In genomic region chr7:106064836-106065559, GRCh38 we compare ENCODE assay signal across 8 cellular contexts. TPM values are rescaled to one million over a fixed set of nuclear protein-coding genes. Genes with fewer than 3 reads are reported as not detected.
DNase-seq lines count a peak whose midpoint lies in the region; ATAC-seq, FAIRE-seq and TF ChIP-seq lines count a peak whose summit lies in the region.

No MANE protein-coding gene starts in this region.

- DNase-seq in SIG-M5 treated with dmso at 0.1 percent for 504 hours (lab: John Stamatoyannopoulos, UW; ENCODE audit: unreplicated experiment): peak; percentile 29
- no peak for DNase-seq in SIG-M5 (lab: John Stamatoyannopoulos, UW)
- DNase-seq in SW480 (ENCODE audit: low spot score): peak; percentile 99
- DNase-seq in frontal cortex (ENCODE audit: low spot score in 2 of 2): peak; percentile 43 to 75
- peak; percentile 84 to 90 (median 86) for DNase-seq in ovary
- no peak for DNase-seq in CD4-positive, alpha-beta memory T cell

- CTCF ChIA-PET in CD4-positive, alpha-beta memory T cell (lab: Charles Lee; ENCODE audit: partially characterized antibody): interaction anchor here (1.9 to 13.5 kb wide), 2 partner anchors 9 to 94 kb away, joined by 5 to 423 read pairs; no protein-coding TSS in a partner anchor

- no peak for TF ChIP-seq EP300 in ovary (IDR thresholded peaks at IDR 0.05)

- H3K9me3 ChIP-seq in ovary: no peaks in the 10 kb centered on the region
- H3K9me3 ChIP-seq in CD4-positive, alpha-beta memory T cell (ENCODE audit: control insufficient read depth in 1 of 2, low read length in 2 of 2): no peaks in the 10 kb centered on the region

- H3K36me3 Mint-ChIP-seq in CD4-positive, alpha-beta memory T cell: no peaks in the 10 kb centered on the region

- peaks cover 15% of the 10 kb centered on the region for H3K4me1 ChIP-seq in ovary (ENCODE audit: insufficient read depth)
- H3K4me1 ChIP-seq in CD4-positive, alpha-beta memory T cell (ENCODE audit: insufficient read depth, low read length): peaks cover 2% of the 10 kb centered on the region

- peak overlapping the region; percentile 7 for H3K4me3 ChIP-seq in ovary
- no peak overlapping the region for H3K4me3 ChIP-seq in CD4-positive, alpha-beta memory T cell (ENCODE audit: low read length in 2 of 2)

- no peak overlapping the region for H3K27ac Mint-ChIP-seq in CD4-positive, alpha-beta memory T cell

- no peak for FAIRE-seq in frontal cortex (lab: Jason Lieb, UNC)

- no peaks in the 10 kb centered on the region for H3K27me3 ChIP-seq in ovary
- no peaks in the 10 kb centered on the region for H3K27me3 ChIP-seq in CD4-positive, alpha-beta memory T cell (ENCODE audit: insufficient read depth, low read length)

- TF ChIP-seq CTCF in ovary (IDR thresholded peaks at IDR 0.05): no peak

- WGBS in ovary, 3 donors: 13 to 20% (median 20%) methylated on average over 12 of the region's 12 CpGs

- intact Hi-C loops in ovary (cut with DNase I): loop anchor here in 1 of 4 donors (5.0 kb wide), 1 partner anchor 42 kb away; no protein-coding TSS in a partner anchor
- intact Hi-C loops in CD4-positive, alpha-beta memory T cell (cut with micrococcal nuclease): no loop called here

- ATAC-seq in GM21515 (IDR thresholded peaks at IDR 0.05; ENCODE audit: unreplicated experiment) (no peak), HG02642 (IDR thresholded peaks at IDR 0.05; ENCODE audit: poor library complexity, unreplicated experiment) (no peak)

- no peaks in the 10 kb centered on the region for H3K36me3 ChIP-seq in ovary
- no peaks in the 10 kb centered on the region for H3K36me3 ChIP-seq in CD4-positive, alpha-beta memory T cell (ENCODE audit: insufficient read depth, low read length)

- H3K4me3 Mint-ChIP-seq in CD4-positive, alpha-beta memory T cell: no peak overlapping the region

- H3K9me3 Mint-ChIP-seq in CD4-positive, alpha-beta memory T cell: peaks cover 0 to 2% (median 0%) of the 10 kb centered on the region in 8 donors

- TF ChIP-seq POLR2A in ovary (IDR thresholded peaks at IDR 0.05): no peak

- H3K27ac ChIP-seq in ovary: peak overlapping the region in 1 of 2 donors; percentile 58
- H3K27ac ChIP-seq in CD4-positive, alpha-beta memory T cell (ENCODE audit: low read depth, low read length): no peak overlapping the region

- POLR2A ChIA-PET in CD4-positive, alpha-beta memory T cell (lab: Charles Lee; ENCODE audit: partially characterized antibody): interaction anchor here (1.0 to 1.4 kb wide), 2 partner anchors 40 to 48 kb away, joined by 3 to 4 read pairs; no protein-coding TSS in a partner anchor

- no peaks in the 10 kb centered on the region for H3K27me3 Mint-ChIP-seq in CD4-positive, alpha-beta memory T cell

- peaks cover 5 to 23% (median 12%) of the 10 kb centered on the region in 4 donors for H3K4me1 Mint-ChIP-seq in CD4-positive, alpha-beta memory T cell

RNA-seq across cellular contexts. Expression of gene SYPL1, which starts 47.1 kb away (rescaled TPM):
- total RNA-seq in frontal cortex: 37.5 TPM
- 100 to 1,000 TPM in 1 of 7 donors, 10 to 100 TPM in 6; 71.5 to 107 (median 83.5) TPM for total RNA-seq in ovary
- polyA plus RNA-seq in ovary: 100 to 1,000 TPM in 1 of 2 donors, 10 to 100 TPM in 1; 73.8 to 127 TPM
- 10 to 100 TPM; 46.9 to 47.9 TPM for total RNA-seq in CD4-positive, alpha-beta memory T cell
- 10 to 100 TPM; 75.5 to 78.3 TPM for polyA plus RNA-seq in CD4-positive, alpha-beta memory T cell

Comparison
In these comparisons a context has a peak if more than half of its experiments do, and no peak if none do; other contexts are left out.
1. DNase-seq: peak in SIG-M5 treated with dmso at 0.1 percent for 504 hours (single experiment), SW480 (single experiment), frontal cortex (2 of 2) and ovary (5 of 5); none in SIG-M5 (single experiment) and CD4-positive, alpha-beta memory T cell (0 of 5).